ENCODE assay signal across 14 cellular contexts in genomic region chr10:127872011-127872741, GRCh38. TPM values are rescaled to one million over a fixed set of nuclear protein-coding genes. Genes with fewer than 3 reads are reported as not detected.
DNase-seq lines count a peak whose midpoint lies in the region; ATAC-seq and TF ChIP-seq lines count a peak whose summit lies in the region.
"Had no signal": no experiment of that assay in that cellular context is flagged by ENCODE, and none has a peak within 500 bp of the region (broad histone marks: within the 10 kb centered on the region; RNA-seq: fewer than 3 reads in every experiment).

No MANE protein-coding gene starts in this region.

- H3K18ac ChIP-seq in IMR-90 (ENCODE audit: low read depth, low read length) = no peak overlapping the region

- no peak overlapping the region for H2AFZ ChIP-seq in IMR-90 (replicated peaks; ENCODE audit: low read length, poor library complexity)

- dilution Hi-C loops in IMR-90 (cut with HindIII; ENCODE audit: low sequenced_read_pairs, unreplicated experiment) = no loop called here

- ATAC-seq in IMR-90 (ENCODE audit: low read depth) (no peak), body of pancreas (peak; percentile 52), Right ventricle myocardium superior (ENCODE audit: poor library complexity) (peak; percentile 75), GM19395 (IDR thresholded peaks at IDR 0.05; ENCODE audit: unreplicated experiment) (no peak), T-helper 17 cell (no peak)
- ATAC-seq: foreskin keratinocyte had no signal

- H3K4me1 Mint-ChIP-seq in T-helper 17 cell = peaks cover 4% of the 10 kb centered on the region

- no peak overlapping the region for H2AK9ac ChIP-seq in IMR-90 (replicated peaks; ENCODE audit: low read depth, low read length, poor library complexity)

- H3K14ac ChIP-seq in IMR-90 (replicated peaks; ENCODE audit: low read depth, low read length) = no peak overlapping the region

- no peak overlapping the region for H2BK120ac ChIP-seq in IMR-90 (ENCODE audit: low read depth, low read length)

- H3K4me3 ChIP-seq in IMR-90 (ENCODE audit: insufficient read depth, low read depth, low read length) (no peak overlapping the region), body of pancreas (no peak overlapping the region)

- H3K9ac ChIP-seq in IMR-90 (ENCODE audit: low read depth, low read length) = no peak overlapping the region
- H3K9ac ChIP-seq: KMS-11 had no signal

- TF ChIP-seq POLR2A in IMR-90 (IDR thresholded peaks at IDR 0.05; ENCODE audit: low read depth, low read length) (no peak), body of pancreas (IDR thresholded peaks at IDR 0.05) (no peak)

- H3K9me3 ChIP-seq in IMR-90 (ENCODE audit: control insufficient read depth, insufficient read depth, low read length) (0 out of 2 replicates have a peak, but pooled peaks cover 5% of the 10 kb centered on the region), body of pancreas (no peaks in the 10 kb centered on the region), T-helper 17 cell (ENCODE audit: control insufficient read depth, low read length, poor library complexity, severe bottlenecking) (no peaks in the 10 kb centered on the region)

- peaks cover 46% of the 10 kb centered on the region for H3K27me3 Mint-ChIP-seq in T-helper 17 cell

- H3K27me3 ChIP-seq in IMR-90 (ENCODE audit: control insufficient read depth, insufficient read depth, low read length) (no peaks in the 10 kb centered on the region; the same call in 1 of the 2 replicates), body of pancreas (no peaks in the 10 kb centered on the region)
- H3K27me3 ChIP-seq: foreskin keratinocyte had no signal

- H3K23ac ChIP-seq in IMR-90 (ENCODE audit: low read depth, low read length) = no peak overlapping the region

- H2BK5ac ChIP-seq in IMR-90 (ENCODE audit: low read depth, low read length, poor library complexity, severe bottlenecking) = no peak overlapping the region

- peak; percentile 1 for DNase-seq in IMR-90
- DNase-seq in body of pancreas = peak in 2 of 4 donors; percentile 22 to 47
- peak; percentile 60 for DNase-seq in Right ventricle myocardium superior
- peak in 8 of 10 donors; percentile 34 to 95 (median 53) for DNase-seq in posterior cingulate gyrus
- DNase-seq in NK-92 (lab: John Stamatoyannopoulos, UW; ENCODE audit: unreplicated experiment) = no peak
- DNase-seq in T-helper 17 cell = no peak
- DNase-seq: activated CD4-positive, alpha-beta T cell treated with anti-CD3 and anti-CD28 coated beads, Interleukin-2, amount 50 U/mL, for 1 hour; CD4-positive, alpha-beta T cell; foreskin keratinocyte; mesendoderm; NK-92 treated with Interleukin-12 subunit alpha and Interleukin-12 subunit beta, amount 100 ng/mL, for 24 hours; SIG-M5 had no signal

- no peak overlapping the region for H3K4ac ChIP-seq in IMR-90 (ENCODE audit: low read depth, low read length)

- H3K4me1 ChIP-seq in IMR-90 (ENCODE audit: control insufficient read depth, insufficient read depth, low read length) = no peaks in the 10 kb centered on the region
- H3K4me1 ChIP-seq in body of pancreas = no peaks in the 10 kb centered on the region
- H3K4me1 ChIP-seq: foreskin keratinocyte had no signal

- H3K9me1 ChIP-seq in IMR-90 (ENCODE audit: insufficient read depth, low read length) = no peaks in the 10 kb centered on the region

- H3K36me3 ChIP-seq in IMR-90 (ENCODE audit: control insufficient read depth, insufficient read depth, low read length) (no peaks in the 10 kb centered on the region), body of pancreas (replicated peaks in 1 of 2; ENCODE audit: insufficient read depth in 1 of 2, low read depth in 2 of 2) (no peaks in the 10 kb centered on the region)

- no peak for TF ChIP-seq RAD21 in IMR-90 (IDR thresholded peaks at IDR 0.05; ENCODE audit: low read length)

- no peak overlapping the region for H3K27ac ChIP-seq in IMR-90 (ENCODE audit: insufficient read depth, low read length)
- H3K27ac ChIP-seq in body of pancreas = no peak overlapping the region
- H3K27ac ChIP-seq: foreskin keratinocyte, KMS-11 had no signal

- no peak overlapping the region for H4K5ac ChIP-seq in IMR-90 (ENCODE audit: low read depth, low read length)

- no peak overlapping the region; the same call in 1 of the 2 replicates for H3K4me2 ChIP-seq in IMR-90 (ENCODE audit: low read depth, low read length)
- H3K4me2 ChIP-seq: KMS-11 had no signal

- H3K79me1 ChIP-seq in IMR-90 (ENCODE audit: low read depth in 1 of 2, low read length in 2 of 2) = no peaks in the 10 kb centered on the region

- H4K8ac ChIP-seq in IMR-90 (ENCODE audit: low read depth in 2 of 2, low read length in 2 of 2) = no peak overlapping the region

- no peak overlapping the region for H2AK5ac ChIP-seq in IMR-90 (ENCODE audit: low read depth, low read length)

- intact Hi-C loops in IMR-90 (cut with micrococcal nuclease) = no loop called here
- intact Hi-C loops in body of pancreas (cut with DNase I) = no loop called here
- intact Hi-C loops in Right ventricle myocardium superior (cut with DNase I) = no loop called here
- intact Hi-C loops in posterior cingulate gyrus (cut with DNase I) = no loop called here

- TF ChIP-seq CTCF in IMR-90 (conservative IDR thresholded peaks at IDR 0.05; ENCODE audit: low read depth, low read length) = no peak
- TF ChIP-seq CTCF in body of pancreas (IDR thresholded peaks at IDR 0.05) = no peak

- no peak overlapping the region for H3K27ac Mint-ChIP-seq in T-helper 17 cell
- H3K27ac Mint-ChIP-seq: CD4-positive, alpha-beta T cell had no signal

- no TSS peak for BruUV-seq in IMR-90 (replicated peaks; lab: Mats Ljungman, UMichigan)

- H2BK15ac ChIP-seq in IMR-90 (ENCODE audit: low read depth, low read length) = no peak overlapping the region

- no peaks in the 10 kb centered on the region for H4K20me1 ChIP-seq in IMR-90 (ENCODE audit: insufficient read depth, low read length)

- H2BK20ac ChIP-seq in IMR-90 (ENCODE audit: low read depth, low read length) = no peak overlapping the region

- CTCF ChIA-PET in IMR-90 (lab: Yijun Ruan, JAX) = no interaction called here

- peaks cover 4% of the 10 kb centered on the region for H3K36me3 Mint-ChIP-seq in T-helper 17 cell (ENCODE audit: low read depth)

- H3K56ac ChIP-seq in IMR-90 (ENCODE audit: extremely low read depth, insufficient read depth, low read length) = no peak overlapping the region

- in situ Hi-C loops in IMR-90 (cut with MboI; ENCODE audit: low sequenced_read_pairs) = no loop called here

- no peak overlapping the region for H4K91ac ChIP-seq in IMR-90 (ENCODE audit: insufficient read depth, low read depth, low read length)

- 55% methylated on average over 6 of the region's 23 CpGs; no CpG with 5 or more reads in 1 of the 2 experiments for WGBS in IMR-90 (ENCODE audit: extremely low coverage in 2 of 2, insufficient read length in 1 of 2), 2 experiments
- WGBS in body of pancreas, 2 donors = 69 to 72% methylated on average over 18 to 22 of the region's 23 CpGs

- POLR2A ChIA-PET in IMR-90 (lab: Charles Lee; ENCODE audit: unreplicated experiment) = no interaction called here

- H3K4me3 Mint-ChIP-seq in T-helper 17 cell = no peak overlapping the region
- H3K4me3 Mint-ChIP-seq: CD4-positive, alpha-beta T cell had no signal

TF ChIP-seq in IMR-90, 13 proteins besides CTCF, POLR2A, EP300 and RAD21:
- no peak for TF ChIP-seq CHD1 (IDR thresholded peaks at IDR 0.05; ENCODE audit: low read depth, low read length)
- no peak for TF ChIP-seq MAZ (IDR thresholded peaks at IDR 0.05; ENCODE audit: borderline replicate concordance, low read depth, low read length)
TF ChIP-seq in IMR-90: peak in this region for 0.

RNA-seq across cellular contexts. Expression of gene CLRN3, which starts 20.6 kb away (rescaled TPM):
- not detected in 2 replicates for total RNA-seq in IMR-90 (2012; rRNA removed)
- not detected in 2 replicates for polyA plus RNA-seq in IMR-90 (2012; rRNA removed)
- polyA plus RNA-seq in IMR-90 (2012; cell fraction: cytosol; rRNA removed) = not detected in 2 replicates
- polyA plus RNA-seq in IMR-90 (2012; cell fraction: nucleus; rRNA removed; ENCODE audit: low replicate concordance) = not detected in 2 replicates
- under 1 TPM in 1 of 2 donors, not detected in 1; 0.26 TPM for total RNA-seq in body of pancreas
- not detected for total RNA-seq in Right ventricle myocardium superior
- total RNA-seq in T-helper 17 cell = not detected
- total RNA-seq: CD4-positive, alpha-beta T cell; foreskin keratinocyte had no signal
- polyA plus RNA-seq: foreskin keratinocyte had no signal

RNA-seq across cellular contexts. Expression of gene PTPRE, which starts 34.7 kb away (rescaled TPM):
- 0.54 and 0.56 TPM in 2 replicates for total RNA-seq in IMR-90 (2012; rRNA removed)
- 0.26 and 0.34 TPM in 2 replicates for polyA plus RNA-seq in IMR-90 (2012; rRNA removed)
- polyA plus RNA-seq in IMR-90 (2012; cell fraction: cytosol; rRNA removed) = 0.12 and 0.56 TPM in 2 replicates
- 0.62 and 0.84 TPM in 2 replicates for polyA plus RNA-seq in IMR-90 (2012; cell fraction: nucleus; rRNA removed; ENCODE audit: low replicate concordance)
- total RNA-seq in body of pancreas = 1 to 10 TPM; 6.5 to 8.9 TPM
- 16.0 TPM for total RNA-seq in Right ventricle myocardium superior
- total RNA-seq in T-helper 17 cell = 10 to 100 TPM; 45.3 to 54.8 TPM

Comparison
In these comparisons a context has a peak if more than half of its experiments do, and no peak if none do; other contexts are left out.
1. ATAC-seq: peak in body of pancreas (single experiment) and Right ventricle myocardium superior (single experiment); none in IMR-90 (single experiment), GM19395 (single experiment) and T-helper 17 cell (single experiment).
2. DNase-seq: peak in IMR-90 (single experiment), Right ventricle myocardium superior (single experiment) and posterior cingulate gyrus (8 of 10); none in NK-92 (single experiment) and T-helper 17 cell (0 of 3).